Comparison of ENCODE assay signal across 12 cellular contexts in the genomic region with DNA sequence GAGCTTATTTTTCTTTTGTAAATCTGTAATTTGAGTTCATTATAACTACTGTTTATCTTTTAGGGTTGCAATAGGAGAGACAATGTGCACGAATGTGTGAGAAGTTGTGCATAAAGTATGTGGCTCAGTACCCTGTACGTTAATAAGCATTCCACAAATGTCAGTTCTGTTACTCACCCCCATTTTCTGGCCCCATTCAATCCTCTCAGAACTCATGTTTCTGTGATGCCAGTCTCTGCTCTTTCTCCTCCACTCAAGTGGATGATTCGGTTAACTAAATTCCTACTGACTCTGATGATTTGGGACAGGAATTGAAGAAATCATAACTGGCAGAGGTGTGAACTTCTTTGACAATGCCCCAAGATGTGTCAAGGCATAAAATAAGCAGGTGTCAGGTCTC. TPM values are rescaled to one million over a fixed set of nuclear protein-coding genes. Genes with fewer than 3 reads are reported as not detected.
A peak's percentile ranks its signal among the peaks of the same experiment; 100 is the strongest.
DNase-seq lines count a peak whose midpoint lies in the region; ATAC-seq and TF ChIP-seq lines count a peak whose summit lies in the region.
"Had no signal": no experiment of that assay in that cellular context is flagged by ENCODE, and none has a peak within 500 bp of the region (broad histone marks: within the 10 kb centered on the region; RNA-seq: fewer than 3 reads in every experiment).

No MANE protein-coding gene starts in this region.

- DNase-seq in BJ (ENCODE audit: low read depth) (peak; percentile 68), MG63 (peak; percentile 50), progenitor cell of endocrine pancreas (ENCODE audit: low spot score, unreplicated experiment) (no peak), DMS53 (lab: John Stamatoyannopoulos, UW) (no peak), G401 (ENCODE audit: low spot score) (no peak)
- DNase-seq: activated naive CD8-positive, alpha-beta T cell treated with anti-CD3 and anti-CD28 coated beads for 36 hours; Peyer's patch had no signal

- H3K4me1 Mint-ChIP-seq in progenitor cell of endocrine pancreas (ENCODE audit: low read depth): peaks cover 2% of the 10 kb centered on the region
- H3K4me1 Mint-ChIP-seq: activated naive CD8-positive, alpha-beta T cell treated with anti-CD3 and anti-CD28 coated beads for 36 hours had no signal

- 58 to 60% methylated on average over 3 of the region's 3 CpGs for WGBS in ectodermal cell, 2 experiments
- 0% methylated on average over 1 of the region's 3 CpGs; no CpG with 5 or more reads in 1 of the 2 experiments for WGBS in mesodermal cell (ENCODE audit: insufficient coverage in 2 of 2), 2 experiments

- H3K4me3 ChIP-seq in BJ (ENCODE audit: low read depth, low read length): no peak overlapping the region
- H3K4me3 ChIP-seq in MG63: no peak overlapping the region
- H3K4me3 ChIP-seq in ectodermal cell (ENCODE audit: insufficient read depth, low read depth, low read length): no peak overlapping the region
- no peak overlapping the region for H3K4me3 ChIP-seq in mesodermal cell (ENCODE audit: extremely low read depth, insufficient read depth, low read length, poor library complexity, severe bottlenecking)
- H3K4me3 ChIP-seq: Peyer's patch, skin epidermis had no signal

- H3K9me3 ChIP-seq in MG63 (peaks cover 2% of the 10 kb centered on the region; the same call in 1 of the 2 replicates), ectodermal cell (ENCODE audit: control insufficient read depth, low read length) (no peaks in the 10 kb centered on the region), mesodermal cell (ENCODE audit: control insufficient read depth, low read length) (no peaks in the 10 kb centered on the region)
- H3K9me3 ChIP-seq: Peyer's patch had no signal

- H3K4me3 Mint-ChIP-seq in progenitor cell of endocrine pancreas (ENCODE audit: low read depth): no peak overlapping the region
- H3K4me3 Mint-ChIP-seq: activated naive CD8-positive, alpha-beta T cell treated with anti-CD3 and anti-CD28 coated beads for 36 hours; type B pancreatic cell had no signal

- H3K27ac ChIP-seq in ectodermal cell (ENCODE audit: insufficient read depth, low read depth, low read length, poor library complexity, severe bottlenecking) (peak overlapping the region; percentile 10), mesodermal cell (ENCODE audit: low read depth, low read length, severe bottlenecking) (peak overlapping the region; percentile 91)
- H3K27ac ChIP-seq: Peyer's patch, skin epidermis had no signal

- H3K4me1 ChIP-seq in ectodermal cell (ENCODE audit: control insufficient read depth, insufficient read depth, low read length) (peaks cover 15% of the 10 kb centered on the region), mesodermal cell (ENCODE audit: control insufficient read depth, insufficient read depth, low read length, poor library complexity, severe bottlenecking) (peaks cover 10% of the 10 kb centered on the region)
- H3K4me1 ChIP-seq: Peyer's patch had no signal

- H3K27me3 Mint-ChIP-seq in progenitor cell of endocrine pancreas: peaks cover 24% of the 10 kb centered on the region

- H3K9me3 Mint-ChIP-seq in progenitor cell of endocrine pancreas (ENCODE audit: low read depth): no peaks in the 10 kb centered on the region
- H3K9me3 Mint-ChIP-seq: activated naive CD8-positive, alpha-beta T cell treated with anti-CD3 and anti-CD28 coated beads for 36 hours; type B pancreatic cell had no signal

- TF ChIP-seq CTCF in BJ (IDR thresholded peaks at IDR 0.05; ENCODE audit: insufficient read depth, low read depth, low read length) (no peak), progenitor cell of endocrine pancreas (IDR thresholded peaks at IDR 0.05; ENCODE audit: unreplicated experiment) (no peak)

- in situ Hi-C loops in G401 (cut with HindIII; ENCODE audit: low sequenced_read_pairs): no loop called here

- no peaks in the 10 kb centered on the region for H3K36me3 Mint-ChIP-seq in progenitor cell of endocrine pancreas (ENCODE audit: insufficient read depth)
- H3K36me3 Mint-ChIP-seq: activated naive CD8-positive, alpha-beta T cell treated with anti-CD3 and anti-CD28 coated beads for 36 hours; type B pancreatic cell had no signal

- CTCF ChIA-PET in BJ (lab: Yijun Ruan, JAX): interaction anchor here (0.7 to 3.3 kb wide), 7 partner anchors 13 to 212 kb away, joined by 3 to 13 read pairs (median 4); no protein-coding TSS in a partner anchor

- H3K36me3 ChIP-seq in BJ (ENCODE audit: control insufficient read depth, insufficient read depth, low read length) (no peaks in the 10 kb centered on the region), MG63 (no peaks in the 10 kb centered on the region), ectodermal cell (ENCODE audit: control insufficient read depth, insufficient read depth, low read length) (no peaks in the 10 kb centered on the region), mesodermal cell (ENCODE audit: control insufficient read depth, insufficient read depth, low read length) (no peaks in the 10 kb centered on the region)
- H3K36me3 ChIP-seq: Peyer's patch had no signal

- POLR2A ChIA-PET in BJ (lab: Charles Lee): no interaction called here

- H3K27me3 ChIP-seq in BJ (ENCODE audit: control insufficient read depth, insufficient read depth, low read length) (no peaks in the 10 kb centered on the region), MG63 (no peaks in the 10 kb centered on the region), ectodermal cell (ENCODE audit: control insufficient read depth, insufficient read depth, low read length, poor library complexity, severe bottlenecking) (no peaks in the 10 kb centered on the region)
- H3K27me3 ChIP-seq: Peyer's patch had no signal

- no peak for ATAC-seq in HG02610 (IDR thresholded peaks at IDR 0.05; ENCODE audit: unreplicated experiment)

- H3K27ac Mint-ChIP-seq in progenitor cell of endocrine pancreas: no peak overlapping the region
- H3K27ac Mint-ChIP-seq: activated naive CD8-positive, alpha-beta T cell treated with anti-CD3 and anti-CD28 coated beads for 36 hours; type B pancreatic cell had no signal

RNA-seq across cellular contexts. Expression of a gene that starts 10.2 kb away (rescaled TPM):
- not detected in 2 replicates for polyA plus RNA-seq in BJ (2011; rRNA removed)
- polyA minus RNA-seq in BJ (2011; rRNA and poly(A)+ RNA removed): not detected in 2 replicates
- not detected in 2 replicates for total RNA-seq in MG63 (2014; rRNA removed; shearing (Covaris generic); ENCODE audit: low replicate concordance)
- not detected for polyA plus RNA-seq in ectodermal cell (2013, experiment 1 of 4)
- not detected for polyA plus RNA-seq in ectodermal cell (2013, experiment 2 of 4)
- polyA plus RNA-seq in ectodermal cell (2013, experiment 3 of 4): not detected
- polyA plus RNA-seq in ectodermal cell (2013, experiment 4 of 4): not detected
- polyA plus RNA-seq in mesodermal cell (2013, experiment 1 of 2): not detected
- polyA plus RNA-seq in mesodermal cell (2013, experiment 2 of 2): not detected
- total RNA-seq in progenitor cell of endocrine pancreas: not detected in 2 replicates
- total RNA-seq in G401 (2014; rRNA removed; shearing (Covaris generic)): not detected in 2 replicates
- total RNA-seq: activated naive CD8-positive, alpha-beta T cell treated with anti-CD3 and anti-CD28 coated beads for 36 hours; Peyer's patch had no signal

Comparison
In these comparisons a context has a peak if more than half of its experiments do, and no peak if none do; other contexts are left out.
1. DNase-seq: peak in BJ (single experiment) and MG63 (single experiment); none in progenitor cell of endocrine pancreas (single experiment), DMS53 (single experiment) and G401 (single experiment).